Comparison of ENCODE assay signal across 23 cellular contexts in genomic region chr4:152193059-152193458, GRCh38.
"Had no signal": no experiment of that assay in that cellular context is flagged by ENCODE, and none has a peak within 500 bp of the region (broad histone marks: within the 10 kb centered on the region; RNA-seq: fewer than 3 reads in every experiment).

No MANE protein-coding gene starts in this region.

- H3K4me3 ChIP-seq: mucosa of descending colon, ovary, right lobe of liver, suprapubic skin, transverse colon, uterus had no signal

- H3K9me3 ChIP-seq: mucosa of descending colon, ovary, right lobe of liver, suprapubic skin, transverse colon, uterus had no signal

- H3K27ac Mint-ChIP-seq: activated B cell treated with CpG ODN at 0.5 μM for 24 hours; activated CD4-positive, alpha-beta memory T cell treated with anti-CD3 and anti-CD28 coated beads, Interleukin-2, amount 10 ng/mL, durations not matched to agents 7 days and 5 days; activated CD8-positive, alpha-beta memory T cell treated with anti-CD3 and anti-CD28 coated beads, Interleukin-2, amount 10 ng/mL, durations not matched to agents 7 days and 5 days; dendritic cell treated with granulocyte-macrophage colony-stimulating factor and Interleukin-4, amounts not matched to agents 40 ng/mL and 50 ng/mL, for 4 days; stimulated activated naive CD8-positive, alpha-beta T cell treated with anti-CD3 and anti-CD28 coated beads, Interleukin-15, Interleukin-2, amounts not matched to agents 100 ng/mL and 50 ng/mL, for 24 hours had no signal

- H3K4me1 ChIP-seq: right lobe of liver, transverse colon, uterus had no signal

- H3K4me3 Mint-ChIP-seq: activated B cell treated with CpG ODN at 0.5 μM for 24 hours; activated CD4-positive, alpha-beta memory T cell treated with anti-CD3 and anti-CD28 coated beads, Interleukin-2, amount 10 ng/mL, durations not matched to agents 7 days and 5 days; activated CD8-positive, alpha-beta memory T cell treated with anti-CD3 and anti-CD28 coated beads, Interleukin-2, amount 10 ng/mL, durations not matched to agents 7 days and 5 days; dendritic cell treated with granulocyte-macrophage colony-stimulating factor and Interleukin-4, amounts not matched to agents 40 ng/mL and 50 ng/mL, for 4 days; naive thymus-derived CD8-positive, alpha-beta T cell; stimulated activated naive CD8-positive, alpha-beta T cell treated with anti-CD3 and anti-CD28 coated beads, Interleukin-15, Interleukin-2, amounts not matched to agents 100 ng/mL and 50 ng/mL, for 24 hours had no signal

- DNase-seq: activated B cell treated with CpG ODN at 0.5 μM for 24 hours; activated CD4-positive, alpha-beta memory T cell treated with anti-CD3 and anti-CD28 coated beads, Interleukin-2, amount 10 ng/mL, durations not matched to agents 7 days and 5 days; activated CD4-positive, alpha-beta T cell treated with anti-CD3 and anti-CD28 coated beads for 48 hours; activated CD8-positive, alpha-beta memory T cell treated with anti-CD3 and anti-CD28 coated beads, Interleukin-2, amount 10 ng/mL, durations not matched to agents 7 days and 5 days; activated naive CD4-positive, alpha-beta T cell; aorta; cerebellar nuclear complex; effector CD8-positive, alpha-beta T cell; left cardiac atrium; mesenchymal stem cell; mucosa of descending colon; naive thymus-derived CD8-positive, alpha-beta T cell; ovary; right lobe of liver; small intestine; stimulated activated CD4-positive, alpha-beta T cell treated with anti-CD3 and anti-CD28 coated beads, Interleukin-15, amount 100 ng/mL, for 24 hours; stimulated activated CD4-positive, alpha-beta T cell treated with anti-CD3 and anti-CD28 coated beads, Interleukin-2, amount 100 ng/mL, for 48 hours; T-helper 9 cell; transverse colon; uterus had no signal

- H3K27me3 ChIP-seq: ovary, right lobe of liver, suprapubic skin, transverse colon, uterus had no signal

- H3K9me3 Mint-ChIP-seq: activated B cell treated with CpG ODN at 0.5 μM for 24 hours; dendritic cell treated with granulocyte-macrophage colony-stimulating factor and Interleukin-4, amounts not matched to agents 40 ng/mL and 50 ng/mL, for 4 days; stimulated activated naive CD8-positive, alpha-beta T cell treated with anti-CD3 and anti-CD28 coated beads, Interleukin-15, Interleukin-2, amounts not matched to agents 100 ng/mL and 50 ng/mL, for 24 hours had no signal

- H3K36me3 Mint-ChIP-seq: activated CD8-positive, alpha-beta memory T cell treated with anti-CD3 and anti-CD28 coated beads, Interleukin-2, amount 10 ng/mL, durations not matched to agents 7 days and 5 days had no signal

- H3K27me3 Mint-ChIP-seq: activated B cell treated with CpG ODN at 0.5 μM for 24 hours; activated CD4-positive, alpha-beta memory T cell treated with anti-CD3 and anti-CD28 coated beads, Interleukin-2, amount 10 ng/mL, durations not matched to agents 7 days and 5 days; activated CD8-positive, alpha-beta memory T cell treated with anti-CD3 and anti-CD28 coated beads, Interleukin-2, amount 10 ng/mL, durations not matched to agents 7 days and 5 days; dendritic cell treated with granulocyte-macrophage colony-stimulating factor and Interleukin-4, amounts not matched to agents 40 ng/mL and 50 ng/mL, for 4 days; naive thymus-derived CD8-positive, alpha-beta T cell; stimulated activated naive CD8-positive, alpha-beta T cell treated with anti-CD3 and anti-CD28 coated beads, Interleukin-15, Interleukin-2, amounts not matched to agents 100 ng/mL and 50 ng/mL, for 24 hours had no signal

- H3K36me3 ChIP-seq: ovary, right lobe of liver, suprapubic skin, transverse colon, uterus had no signal

- H3K27ac ChIP-seq: ovary, right lobe of liver, suprapubic skin, transverse colon, uterus had no signal
